Comparison of ENCODE assay signal across 35 cellular contexts in genomic region chrX:51759055-51759454, GRCh38. TPM values are rescaled to one million over a fixed set of nuclear protein-coding genes. Genes with fewer than 3 reads are reported as not detected.
DNase-seq lines count a peak whose midpoint lies in the region; ATAC-seq lines count a peak whose summit lies in the region.
"Had no signal": no experiment of that assay in that cellular context is flagged by ENCODE, and none has a peak within 500 bp of the region (broad histone marks: within the 10 kb centered on the region; RNA-seq: fewer than 3 reads in every experiment).

No MANE protein-coding gene starts in this region.

- no peaks in the 10 kb centered on the region for H3K36me3 Mint-ChIP-seq in naive thymus-derived CD8-positive, alpha-beta T cell
- H3K36me3 Mint-ChIP-seq: activated naive CD8-positive, alpha-beta T cell treated with anti-CD3 and anti-CD28 coated beads, Interleukin-2, amount 10 ng/mL, durations not matched to agents 7 days and 5 days; CD8-positive, alpha-beta memory T cell; IgD-negative memory B cell; naive thymus-derived CD4-positive, alpha-beta T cell had no signal

- H3K4me1 Mint-ChIP-seq in naive thymus-derived CD8-positive, alpha-beta T cell = no peaks in the 10 kb centered on the region
- H3K4me1 Mint-ChIP-seq: activated naive CD8-positive, alpha-beta T cell treated with anti-CD3 and anti-CD28 coated beads, Interleukin-2, amount 10 ng/mL, durations not matched to agents 7 days and 5 days; CD8-positive, alpha-beta memory T cell; IgD-negative memory B cell; naive thymus-derived CD4-positive, alpha-beta T cell had no signal

- ATAC-seq in naive thymus-derived CD8-positive, alpha-beta T cell = no peak
- ATAC-seq: gastroesophageal sphincter; left ventricle myocardium superior; naive thymus-derived CD4-positive, alpha-beta T cell; stimulated activated naive CD8-positive, alpha-beta T cell treated with anti-CD3 and anti-CD28 coated beads, Interleukin-15, Interleukin-2, amounts not matched to agents 100 U/mL and 50 U/mL, for 24 hours had no signal

- H3K27ac ChIP-seq in caudate nucleus (ENCODE audit: low read depth, low read length) = peak overlapping the region; percentile 82
- H3K27ac ChIP-seq: gastroesophageal sphincter, SK-N-MC, thoracic aorta, uterus had no signal

- POLR2A ChIA-PET in naive thymus-derived CD8-positive, alpha-beta T cell (lab: Charles Lee) = no interaction called here

- H3K27me3 Mint-ChIP-seq in naive thymus-derived CD8-positive, alpha-beta T cell = peaks cover 0 to 11% (median 3%) of the 10 kb centered on the region in 5 donors

- H3K27ac Mint-ChIP-seq in naive thymus-derived CD8-positive, alpha-beta T cell = no peak overlapping the region
- H3K27ac Mint-ChIP-seq: activated naive CD8-positive, alpha-beta T cell treated with anti-CD3 and anti-CD28 coated beads, Interleukin-2, amount 10 ng/mL, durations not matched to agents 7 days and 5 days; activated T-cell treated with anti-CD3 and anti-CD28 coated beads, Interleukin-2, amount 50 U/mL, for 24 hours; CD8-positive, alpha-beta memory T cell; IgD-negative memory B cell; naive thymus-derived CD4-positive, alpha-beta T cell had no signal

- H3K4me3 Mint-ChIP-seq in naive thymus-derived CD8-positive, alpha-beta T cell = no peak overlapping the region
- H3K4me3 Mint-ChIP-seq: activated naive CD8-positive, alpha-beta T cell treated with anti-CD3 and anti-CD28 coated beads, Interleukin-2, amount 10 ng/mL, durations not matched to agents 7 days and 5 days; activated T-cell treated with anti-CD3 and anti-CD28 coated beads, Interleukin-2, amount 50 U/mL, for 24 hours; CD8-positive, alpha-beta memory T cell; IgD-negative memory B cell; naive thymus-derived CD4-positive, alpha-beta T cell had no signal

- DNase-seq in NCI-H345 (lab: John Stamatoyannopoulos, UW) (peak; percentile 1), NCI-H345 treated with DMSO at 0.1 percent for 48 hours (lab: John Stamatoyannopoulos, UW; ENCODE audit: unreplicated experiment) (no peak), NCI-H2227 treated with DMSO at 0.1 percent for 48 hours (lab: John Stamatoyannopoulos, UW) (peak; percentile 73), caudate nucleus (lab: John Stamatoyannopoulos, UW) (peak in 35 of 61 donors; percentile 0 to 78 (median 6)), superior temporal gyrus (ENCODE audit: extremely low spot score) (peak; percentile 26), DMS 273 (lab: John Stamatoyannopoulos, UW; ENCODE audit: unreplicated experiment) (no peak)
- DNase-seq in activated CD4-positive, alpha-beta T cell treated with anti-CD3 and anti-CD28 coated beads, Interleukin-2, amount 50 U/mL, for 4 hours = no peak
- DNase-seq in naive thymus-derived CD8-positive, alpha-beta T cell = no peak
- DNase-seq: activated CD4-positive, alpha-beta T cell treated with anti-CD3 and anti-CD28 coated beads for 4 hours; activated gamma-delta T cell; activated naive CD8-positive, alpha-beta T cell treated with anti-CD3 and anti-CD28 coated beads, Interleukin-2, amount 10 ng/mL, durations not matched to agents 7 days and 5 days; activated T-cell treated with anti-CD3 and anti-CD28 coated beads, Interleukin-2, amount 50 U/mL, for 24 hours; AML-193; CD8-positive, alpha-beta memory T cell; cerebellar nuclear complex; DMS79 treated with DMSO at 0.1 percent for 48 hours; HCEC 1CT; hippocampal formation; left ventricle myocardium superior; midbrain; naive thymus-derived CD4-positive, alpha-beta T cell; NCI-H1694; NCI-H2171 treated with DMSO at 0.1 percent for 48 hours; NCI-H82; stimulated activated naive CD8-positive, alpha-beta T cell treated with anti-CD3 and anti-CD28 coated beads, Interleukin-15, Interleukin-2, amounts not matched to agents 100 U/mL and 50 U/mL, for 24 hours; T-helper 2 cell; uterus had no signal

- H3K9me3 Mint-ChIP-seq in naive thymus-derived CD8-positive, alpha-beta T cell = no peaks in the 10 kb centered on the region
- H3K9me3 Mint-ChIP-seq: activated naive CD8-positive, alpha-beta T cell treated with anti-CD3 and anti-CD28 coated beads, Interleukin-2, amount 10 ng/mL, durations not matched to agents 7 days and 5 days; activated T-cell treated with anti-CD3 and anti-CD28 coated beads, Interleukin-2, amount 50 U/mL, for 24 hours; CD8-positive, alpha-beta memory T cell; IgD-negative memory B cell had no signal

RNA-seq across cellular contexts. Expression of gene GSPT2, which starts 15.8 kb away (rescaled TPM):
- 10 to 100 TPM; 15.9 to 16.4 TPM for total RNA-seq in naive thymus-derived CD8-positive, alpha-beta T cell
- 10 to 100 TPM in 1 of 3 donors, 1 to 10 TPM in 2; 9.3 to 10.1 (median 9.7) TPM for polyA plus RNA-seq in naive thymus-derived CD8-positive, alpha-beta T cell

RNA-seq across cellular contexts. Expression of gene CENPVL1, which starts 48.7 kb away (rescaled TPM):
- not detected for total RNA-seq in naive thymus-derived CD8-positive, alpha-beta T cell
- not detected for polyA plus RNA-seq in naive thymus-derived CD8-positive, alpha-beta T cell
- total RNA-seq: activated CD8-positive, alpha-beta memory T cell treated with anti-CD3 and anti-CD28 coated beads for 36 hours; activated naive CD8-positive, alpha-beta T cell treated with anti-CD3 and anti-CD28 coated beads, Interleukin-2, amount 10 ng/mL, durations not matched to agents 7 days and 5 days; CD8-positive, alpha-beta memory T cell; gastroesophageal sphincter; left ventricle myocardium superior; naive thymus-derived CD4-positive, alpha-beta T cell; OCI-LY7; omental fat pad; pulmonary artery endothelial cell; thoracic aorta; uterus had no signal
- polyA plus RNA-seq: CD8-positive, alpha-beta memory T cell; IgD-negative memory B cell; naive thymus-derived CD4-positive, alpha-beta T cell had no signal

Comparison
In these comparisons a context has a peak if more than half of its experiments do, and no peak if none do; other contexts are left out.
1. DNase-seq: peak in NCI-H345 (single experiment), NCI-H2227 treated with DMSO at 0.1 percent for 48 hours (single experiment), caudate nucleus (35 of 61) and superior temporal gyrus (single experiment); none in NCI-H345 treated with DMSO at 0.1 percent for 48 hours (single experiment), DMS 273 (single experiment), activated CD4-positive, alpha-beta T cell treated with anti-CD3 and anti-CD28 coated beads, Interleukin-2, amount 50 U/mL, for 4 hours (0 of 2) and naive thymus-derived CD8-positive, alpha-beta T cell (0 of 10).